ENCODE assay signal across 24 cellular contexts in the genomic region with DNA sequence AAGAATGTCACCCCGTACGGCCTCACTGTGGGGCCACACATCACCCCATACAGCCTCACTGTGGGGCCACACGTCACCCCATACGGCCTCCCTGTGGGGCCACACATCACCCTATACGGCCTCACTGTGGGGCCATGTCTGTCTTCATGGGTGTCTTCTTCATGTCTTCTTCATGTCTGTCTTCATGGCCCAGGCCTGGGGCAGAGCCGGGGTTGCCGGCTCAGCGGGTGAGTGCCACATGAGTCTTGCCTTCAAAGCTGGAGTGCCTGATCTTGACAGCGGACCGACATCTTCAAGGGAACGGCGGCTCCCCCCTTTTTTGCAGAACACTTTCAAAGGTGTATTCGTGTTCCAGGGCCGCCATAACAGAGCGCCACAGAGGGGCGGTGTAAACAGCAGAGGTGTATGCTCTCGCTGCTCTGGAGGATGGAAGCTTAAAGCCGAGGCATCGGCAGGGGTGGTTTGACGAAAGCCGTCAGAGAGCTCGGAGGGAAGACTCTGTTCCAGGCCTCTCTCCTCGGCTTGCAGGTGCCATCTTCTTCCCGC.
DNase-seq lines count a peak whose midpoint lies in the region; ATAC-seq, FAIRE-seq and TF ChIP-seq lines count a peak whose summit lies in the region.
"Had no signal": no experiment of that assay in that cellular context is flagged by ENCODE, and none has a peak within 500 bp of the region (broad histone marks: within the 10 kb centered on the region; RNA-seq: fewer than 3 reads in every experiment).

No MANE protein-coding gene starts in this region.

- H3K27me3 ChIP-seq in left ventricle myocardium inferior (ENCODE audit: low read depth) = peaks cover 35% of the 10 kb centered on the region
- H3K27me3 ChIP-seq in neural progenitor cell = peaks cover 6% of the 10 kb centered on the region
- H3K27me3 ChIP-seq: BLaER1 treated with 17β-estradiol and CSF1 and Interleukin-3, amounts not matched to agents 10 nM and 100 nM had no signal

- H4K20me1 ChIP-seq in neural progenitor cell (ENCODE audit: low read depth) = no peaks in the 10 kb centered on the region
- H4K20me1 ChIP-seq: BLaER1 treated with 17β-estradiol and CSF1 and Interleukin-3, amounts not matched to agents 10 nM and 100 nM had no signal

- H3K36me3 ChIP-seq in left ventricle myocardium inferior (no peaks in the 10 kb centered on the region), neural progenitor cell (no peaks in the 10 kb centered on the region)
- H3K36me3 ChIP-seq: BE2C; BLaER1 treated with 17β-estradiol and CSF1 and Interleukin-3, amounts not matched to agents 10 nM and 100 nM; HAP-1 had no signal

- peaks cover 4% of the 10 kb centered on the region for H3K4me1 ChIP-seq in left ventricle myocardium inferior
- no peaks in the 10 kb centered on the region for H3K4me1 ChIP-seq in neural progenitor cell
- H3K4me1 ChIP-seq: A549, BE2C, HAP-1 had no signal

- H3K4me2 ChIP-seq in neural progenitor cell = no peak overlapping the region
- H3K4me2 ChIP-seq: A549 had no signal

- H3K79me2 ChIP-seq in neural progenitor cell (ENCODE audit: low read depth) = no peaks in the 10 kb centered on the region

- H3K27me3 Mint-ChIP-seq in neural progenitor cell (ENCODE audit: insufficient read depth, low read depth) = no peaks in the 10 kb centered on the region
- no peaks in the 10 kb centered on the region for H3K27me3 Mint-ChIP-seq in activated CD4-positive, alpha-beta T cell treated with anti-CD3 and anti-CD28 coated beads, Interleukin-2, amount 10 ng/mL, durations not matched to agents 7 days and 5 days

- DNase-seq in Right ventricle myocardium superior = peak; percentile 8
- DNase-seq in left ventricle myocardium inferior = no peak
- no peak for DNase-seq in HTR-8/SVneo (ENCODE audit: insufficient read length, low spot score)
- DNase-seq in neural progenitor cell (ENCODE audit: low spot score) = no peak
- DNase-seq in stimulated activated naive CD4-positive, alpha-beta T cell (lab: John Stamatoyannopoulos, UW) = no peak
- DNase-seq in activated CD4-positive, alpha-beta T cell treated with anti-CD3 and anti-CD28 coated beads, Interleukin-2, amount 10 ng/mL, durations not matched to agents 7 days and 5 days = no peak
- DNase-seq: 8988T; ACHN; AML-193; BE2C; Calu3; CD4-positive, alpha-beta memory T cell; COR-L47; DMS53; DMS79 treated with DMSO at 0.1 percent for 48 hours; GF-D8; GOT3 had no signal

- H3K4me1 Mint-ChIP-seq in neural progenitor cell = peaks cover 9% of the 10 kb centered on the region
- H3K4me1 Mint-ChIP-seq in activated CD4-positive, alpha-beta T cell treated with anti-CD3 and anti-CD28 coated beads, Interleukin-2, amount 10 ng/mL, durations not matched to agents 7 days and 5 days = no peaks in the 10 kb centered on the region
- H3K4me1 Mint-ChIP-seq: CD4-positive, alpha-beta memory T cell had no signal

- H2AFZ ChIP-seq in neural progenitor cell (replicated peaks) = no peak overlapping the region

- peak overlapping the region; percentile 36 for H3K27ac Mint-ChIP-seq in neural progenitor cell
- no peak overlapping the region for H3K27ac Mint-ChIP-seq in activated CD4-positive, alpha-beta T cell treated with anti-CD3 and anti-CD28 coated beads, Interleukin-2, amount 10 ng/mL, durations not matched to agents 7 days and 5 days
- H3K27ac Mint-ChIP-seq: CD4-positive, alpha-beta memory T cell had no signal

- intact Hi-C loops in Right ventricle myocardium superior (cut with DNase I) (no loop called here), left ventricle myocardium inferior (cut with micrococcal nuclease) (no loop called here)

- POLR2A ChIA-PET in activated CD4-positive, alpha-beta T cell treated with anti-CD3 and anti-CD28 coated beads, Interleukin-2, amount 10 ng/mL, durations not matched to agents 7 days and 5 days (lab: Charles Lee) = no interaction called here

- no peak overlapping the region for H3K27ac ChIP-seq in left ventricle myocardium inferior (replicated peaks)
- no peak overlapping the region for H3K27ac ChIP-seq in neural progenitor cell
- H3K27ac ChIP-seq: A549; BLaER1 treated with 17β-estradiol and CSF1 and Interleukin-3, amounts not matched to agents 10 nM and 100 nM had no signal

- H3K36me3 Mint-ChIP-seq in neural progenitor cell = peaks cover 2% of the 10 kb centered on the region
- no peaks in the 10 kb centered on the region for H3K36me3 Mint-ChIP-seq in activated CD4-positive, alpha-beta T cell treated with anti-CD3 and anti-CD28 coated beads, Interleukin-2, amount 10 ng/mL, durations not matched to agents 7 days and 5 days (ENCODE audit: low read depth)
- H3K36me3 Mint-ChIP-seq: CD4-positive, alpha-beta memory T cell had no signal

- H3K9ac ChIP-seq in neural progenitor cell = no peak overlapping the region
- H3K9ac ChIP-seq: BLaER1 treated with 17β-estradiol and CSF1 and Interleukin-3, amounts not matched to agents 10 nM and 100 nM had no signal

- H3K9me3 ChIP-seq in left ventricle myocardium inferior (replicated peaks) (no peaks in the 10 kb centered on the region), neural progenitor cell (ENCODE audit: low read depth) (no peaks in the 10 kb centered on the region)
- H3K9me3 ChIP-seq: A549; BE2C; BLaER1 treated with 17β-estradiol and CSF1 and Interleukin-3, amounts not matched to agents 10 nM and 100 nM; HAP-1 had no signal

- peak; percentile 69 for FAIRE-seq in HTR-8/SVneo (lab: Jason Lieb, UNC)
- FAIRE-seq: A549, GM12891, GM18507, H54 had no signal

- ATAC-seq in Right ventricle myocardium superior (ENCODE audit: poor library complexity) = no peak
- no peak for ATAC-seq in HG03342 (IDR thresholded peaks at IDR 0.05; ENCODE audit: unreplicated experiment)
- ATAC-seq: A549 had no signal

- H3K9me3 Mint-ChIP-seq in neural progenitor cell = no peaks in the 10 kb centered on the region
- no peaks in the 10 kb centered on the region for H3K9me3 Mint-ChIP-seq in activated CD4-positive, alpha-beta T cell treated with anti-CD3 and anti-CD28 coated beads, Interleukin-2, amount 10 ng/mL, durations not matched to agents 7 days and 5 days
- H3K9me3 Mint-ChIP-seq: CD4-positive, alpha-beta memory T cell had no signal

- H3K4me3 ChIP-seq in left ventricle myocardium inferior = no peak overlapping the region
- H3K4me3 ChIP-seq in neural progenitor cell = no peak overlapping the region
- H3K4me3 ChIP-seq: A549; BLaER1 treated with 17β-estradiol and CSF1 and Interleukin-3, amounts not matched to agents 10 nM and 100 nM; HAP-1 had no signal

- TF ChIP-seq CTCF in left ventricle myocardium inferior (IDR thresholded peaks at IDR 0.05; ENCODE audit: borderline replicate concordance) (no peak), neural progenitor cell (IDR thresholded peaks at IDR 0.05) (no peak)

- CTCF ChIA-PET in activated CD4-positive, alpha-beta T cell treated with anti-CD3 and anti-CD28 coated beads, Interleukin-2, amount 10 ng/mL, durations not matched to agents 7 days and 5 days (lab: Charles Lee) = no interaction called here

- no peaks in the 10 kb centered on the region for H3F3A ChIP-seq in neural progenitor cell (ENCODE audit: low read depth)

- H3K4me3 Mint-ChIP-seq in neural progenitor cell = no peak overlapping the region
- no peak overlapping the region for H3K4me3 Mint-ChIP-seq in activated CD4-positive, alpha-beta T cell treated with anti-CD3 and anti-CD28 coated beads, Interleukin-2, amount 10 ng/mL, durations not matched to agents 7 days and 5 days
- H3K4me3 Mint-ChIP-seq: CD4-positive, alpha-beta memory T cell had no signal
